ENCODE assay signal across 1 cellular context in the genomic region with DNA sequence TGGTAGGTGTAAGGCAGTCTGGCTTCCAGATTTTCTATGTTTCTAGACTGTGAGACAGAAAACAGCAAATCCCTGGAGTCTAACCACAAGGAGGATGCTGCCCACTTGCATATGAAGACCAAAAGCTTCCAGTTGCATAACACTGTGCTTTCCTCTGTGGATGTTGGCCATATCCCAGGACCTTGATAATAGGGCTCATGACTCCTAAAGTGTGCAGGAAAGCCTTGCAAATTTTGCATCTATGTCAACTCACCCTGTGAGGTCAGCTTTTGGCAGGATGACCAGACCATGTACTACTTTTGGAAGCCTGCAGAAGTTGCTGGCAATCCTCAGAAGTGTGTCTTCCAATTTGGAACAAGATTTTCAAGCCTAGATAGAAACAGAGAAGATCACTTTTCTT.
TF ChIP-seq lines count a peak whose summit lies in the region.

No MANE protein-coding gene starts in this region.

TF ChIP-seq in A549, 52 proteins besides CTCF, POLR2A, EP300 and RAD21 (continued from another document):
- TF ChIP-seq, protein P1, sequence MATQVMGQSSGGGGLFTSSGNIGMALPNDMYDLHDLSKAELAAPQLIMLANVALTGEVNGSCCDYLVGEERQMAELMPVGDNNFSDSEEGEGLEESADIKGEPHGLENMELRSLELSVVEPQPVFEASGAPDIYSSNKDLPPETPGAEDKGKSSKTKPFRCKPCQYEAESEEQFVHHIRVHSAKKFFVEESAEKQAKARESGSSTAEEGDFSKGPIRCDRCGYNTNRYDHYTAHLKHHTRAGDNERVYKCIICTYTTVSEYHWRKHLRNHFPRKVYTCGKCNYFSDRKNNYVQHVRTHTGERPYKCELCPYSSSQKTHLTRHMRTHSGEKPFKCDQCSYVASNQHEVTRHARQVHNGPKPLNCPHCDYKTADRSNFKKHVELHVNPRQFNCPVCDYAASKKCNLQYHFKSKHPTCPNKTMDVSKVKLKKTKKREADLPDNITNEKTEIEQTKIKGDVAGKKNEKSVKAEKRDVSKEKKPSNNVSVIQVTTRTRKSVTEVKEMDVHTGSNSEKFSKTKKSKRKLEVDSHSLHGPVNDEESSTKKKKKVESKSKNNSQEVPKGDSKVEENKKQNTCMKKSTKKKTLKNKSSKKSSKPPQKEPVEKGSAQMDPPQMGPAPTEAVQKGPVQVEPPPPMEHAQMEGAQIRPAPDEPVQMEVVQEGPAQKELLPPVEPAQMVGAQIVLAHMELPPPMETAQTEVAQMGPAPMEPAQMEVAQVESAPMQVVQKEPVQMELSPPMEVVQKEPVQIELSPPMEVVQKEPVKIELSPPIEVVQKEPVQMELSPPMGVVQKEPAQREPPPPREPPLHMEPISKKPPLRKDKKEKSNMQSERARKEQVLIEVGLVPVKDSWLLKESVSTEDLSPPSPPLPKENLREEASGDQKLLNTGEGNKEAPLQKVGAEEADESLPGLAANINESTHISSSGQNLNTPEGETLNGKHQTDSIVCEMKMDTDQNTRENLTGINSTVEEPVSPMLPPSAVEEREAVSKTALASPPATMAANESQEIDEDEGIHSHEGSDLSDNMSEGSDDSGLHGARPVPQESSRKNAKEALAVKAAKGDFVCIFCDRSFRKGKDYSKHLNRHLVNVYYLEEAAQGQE (IDR thresholded peaks at IDR 0.05) = no peak
- TF ChIP-seq, protein P2, sequence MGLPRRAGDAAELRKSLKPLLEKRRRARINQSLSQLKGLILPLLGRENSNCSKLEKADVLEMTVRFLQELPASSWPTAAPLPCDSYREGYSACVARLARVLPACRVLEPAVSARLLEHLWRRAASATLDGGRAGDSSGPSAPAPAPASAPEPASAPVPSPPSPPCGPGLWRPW (IDR thresholded peaks at IDR 0.05) = no peak
- TF ChIP-seq PHF8 (IDR thresholded peaks at IDR 0.05; ENCODE audit: borderline replicate concordance, low read depth) (no peak), CEBPB (IDR thresholded peaks at IDR 0.05) (no peak), JUN (IDR thresholded peaks at IDR 0.05) (no peak), SREBF2 (IDR thresholded peaks at IDR 0.05) (no peak), FOSB (CRISPR knock-in tag; IDR thresholded peaks at IDR 0.05) (no peak), JUNB (IDR thresholded peaks at IDR 0.05) (no peak), FOSL2 (IDR thresholded peaks at IDR 0.05) (no peak), FOSL2 (CRISPR knock-in tag; IDR thresholded peaks at IDR 0.05) (no peak), TFCP2L1 (CRISPR knock-in tag; IDR thresholded peaks at IDR 0.05) (no peak)
